Comparison of ENCODE assay signal across 13 cellular contexts in genomic region chr3:71104090-71104489, GRCh38.
DNase-seq lines count a peak whose midpoint lies in the region; ATAC-seq and TF ChIP-seq lines count a peak whose summit lies in the region.
"Had no signal": no experiment of that assay in that cellular context is flagged by ENCODE, and none has a peak within 500 bp of the region (broad histone marks: within the 10 kb centered on the region; RNA-seq: fewer than 3 reads in every experiment).

No MANE protein-coding gene starts in this region.

- peak; percentile 88 for DNase-seq in AG09319 (ENCODE audit: extremely low read depth, low read depth)
- peak; percentile 76 for DNase-seq in HFFc6
- no peak for DNase-seq in naive thymus-derived CD8-positive, alpha-beta T cell
- DNase-seq in NCI-H2196 (lab: John Stamatoyannopoulos, UW; ENCODE audit: unreplicated experiment) = no peak
- DNase-seq in dorsolateral prefrontal cortex = no peak
- DNase-seq in inferior parietal cortex (ENCODE audit: extremely low spot score) = no peak
- DNase-seq: DMS79 treated with DMSO at 0.1 percent for 48 hours; midbrain; NCI-H226; stimulated activated CD4-positive, alpha-beta T cell treated with anti-CD3 and anti-CD28 coated beads, Interleukin-4, amount 100 ng/mL, for 1 hour had no signal

- no peak overlapping the region for H3K4me3 ChIP-seq in dorsolateral prefrontal cortex

- H3K4me1 Mint-ChIP-seq in HFFc6 (ENCODE audit: low read depth) (peaks cover 85% of the 10 kb centered on the region), brain (peaks cover 71% of the 10 kb centered on the region)
- H3K4me1 Mint-ChIP-seq in naive thymus-derived CD8-positive, alpha-beta T cell = peaks cover 49 to 94% (median 83%) of the 10 kb centered on the region in 4 donors

- no peaks in the 10 kb centered on the region for H3K36me3 Mint-ChIP-seq in HFFc6 (ENCODE audit: low read depth)
- no peaks in the 10 kb centered on the region for H3K36me3 Mint-ChIP-seq in brain
- H3K36me3 Mint-ChIP-seq in naive thymus-derived CD8-positive, alpha-beta T cell = peaks cover 9 to 84% (median 25%) of the 10 kb centered on the region in 3 donors

- H3K9me3 Mint-ChIP-seq in HFFc6 = no peaks in the 10 kb centered on the region
- H3K9me3 Mint-ChIP-seq in brain = no peaks in the 10 kb centered on the region
- H3K9me3 Mint-ChIP-seq in naive thymus-derived CD8-positive, alpha-beta T cell = no peaks in the 10 kb centered on the region
- H3K9me3 Mint-ChIP-seq: activated T-helper 2 cell treated with anti-CD3 and anti-CD28 coated beads, Interferon-gamma antibody, Interleukin-2, Interleukin-4, amounts not matched to agents 10 μg/mL and 5 μg/mL and 100 μg/mL, durations not matched to agents 14 hours and 24 hours and 36 hours had no signal

- H3K27me3 ChIP-seq in dorsolateral prefrontal cortex = no peaks in the 10 kb centered on the region

- H3K4me3 Mint-ChIP-seq in HFFc6 (peak overlapping the region; percentile 78), brain (no peak overlapping the region)
- H3K4me3 Mint-ChIP-seq in naive thymus-derived CD8-positive, alpha-beta T cell = peak overlapping the region in 5 of 10 donors; percentile 16 to 39 (median 24)

- ATAC-seq in naive thymus-derived CD8-positive, alpha-beta T cell = no peak
- ATAC-seq in GM18907 (IDR thresholded peaks at IDR 0.05; ENCODE audit: unreplicated experiment) = no peak

- H3K27ac ChIP-seq in dorsolateral prefrontal cortex = no peak overlapping the region

- POLR2A ChIA-PET in naive thymus-derived CD8-positive, alpha-beta T cell (lab: Charles Lee) = interaction anchor here (0.5 kb wide), 1 partner anchor 125 kb away, joined by 4 read pairs; no protein-coding TSS in a partner anchor

- H3K27me3 Mint-ChIP-seq in HFFc6 (ENCODE audit: insufficient read depth) (no peaks in the 10 kb centered on the region; the same call in 1 of the 2 replicates), brain (no peaks in the 10 kb centered on the region)
- H3K27me3 Mint-ChIP-seq in naive thymus-derived CD8-positive, alpha-beta T cell = no peaks in the 10 kb centered on the region

- TF ChIP-seq CTCF in AG09319 (IDR thresholded peaks at IDR 0.05; ENCODE audit: low read depth, low read length) (no peak), HFFc6 (IDR thresholded peaks at IDR 0.05) (no peak), brain (conservative IDR thresholded peaks at IDR 0.05) (no peak), dorsolateral prefrontal cortex (IDR thresholded peaks at IDR 0.05 in 54 of 56, conservative IDR thresholded peaks at IDR 0.05 in 2 of 56; ENCODE audit: low read depth in 1 of 56, partially characterized antibody in 56 of 56) (no peak)

- intact Hi-C loops in dorsolateral prefrontal cortex (cut with DNase I) = no loop called here

- H3K27ac Mint-ChIP-seq in HFFc6 = peak overlapping the region; percentile 99
- H3K27ac Mint-ChIP-seq in brain = peak overlapping the region in 3 of 5 experiments; percentile 73 to 85 (median 82)
- peak overlapping the region; percentile 15 to 90 (median 70) for H3K27ac Mint-ChIP-seq in naive thymus-derived CD8-positive, alpha-beta T cell

Comparison
In these comparisons a context has a peak if more than half of its experiments do, and no peak if none do; other contexts are left out.
1. DNase-seq: peak in AG09319 (single experiment) and HFFc6 (single experiment); none in naive thymus-derived CD8-positive, alpha-beta T cell (0 of 10), NCI-H2196 (single experiment), dorsolateral prefrontal cortex (0 of 10) and inferior parietal cortex (single experiment).
2. Peak in every context shown above with its lines, with median percentiles within 50 percentile points of each other: H3K27ac Mint-ChIP-seq.